8 cellular contexts compared by ENCODE assay signal in genomic region chr9:69412741-69413150, GRCh38.
DNase-seq lines count a peak whose midpoint lies in the region; ATAC-seq, FAIRE-seq and TF ChIP-seq lines count a peak whose summit lies in the region.

No MANE protein-coding gene starts in this region.

- H3K27me3 ChIP-seq in breast epithelium (no peaks in the 10 kb centered on the region), subcutaneous abdominal adipose tissue (ENCODE audit: control insufficient read depth in 5 of 5, insufficient read depth in 4 of 5, low read length in 5 of 5) (no peaks in the 10 kb centered on the region)

- H3K4me3 Mint-ChIP-seq in CD14-positive monocyte = no peak overlapping the region

- peaks cover 11 to 18% (median 13%) of the 10 kb centered on the region in 3 donors for H3K27me3 Mint-ChIP-seq in CD14-positive monocyte (ENCODE audit: low read depth in 3 of 3)

- TF ChIP-seq CTCF in CD14-positive monocyte (IDR thresholded peaks at IDR 0.05) (peak; percentile 26), breast epithelium (IDR thresholded peaks at IDR 0.05) (peak in 2 of 3 donors; percentile 24 to 49), kidney (IDR thresholded peaks at IDR 0.05; ENCODE audit: borderline replicate concordance, extremely low read depth, insufficient read depth) (peak; percentile 54)

- peak overlapping the region in 1 of 2 donors; percentile 46 for H3K9ac ChIP-seq in kidney (ENCODE audit: low read length in 2 of 2)
- no peak overlapping the region for H3K9ac ChIP-seq in subcutaneous abdominal adipose tissue (ENCODE audit: low read length in 5 of 5)

- DNase-seq in CD14-positive monocyte (ENCODE audit: low spot score) (no peak), HuH-7 (ENCODE audit: low spot score) (peak; percentile 85), breast epithelium (ENCODE audit: low spot score in 2 of 2) (no peak), kidney (peak; percentile 86), OCI-M1 (lab: John Stamatoyannopoulos, UW) (no peak), putamen (ENCODE audit: low spot score) (no peak)

- H3K27ac Mint-ChIP-seq in CD14-positive monocyte = no peak overlapping the region

- TF ChIP-seq POLR2A in breast epithelium (IDR thresholded peaks at IDR 0.05) = no peak

- H3K36me3 ChIP-seq in breast epithelium (no peaks in the 10 kb centered on the region), kidney (ENCODE audit: control insufficient read depth in 1 of 2, insufficient read depth in 2 of 2, low read length in 2 of 2) (no peaks in the 10 kb centered on the region), subcutaneous abdominal adipose tissue (ENCODE audit: control insufficient read depth in 5 of 5, insufficient read depth in 5 of 5, low read length in 5 of 5) (no peaks in the 10 kb centered on the region)

- H3K9me3 Mint-ChIP-seq in CD14-positive monocyte = no peaks in the 10 kb centered on the region

- H3K27ac ChIP-seq in breast epithelium (peak overlapping the region; percentile 2 to 5), kidney (ENCODE audit: low read depth in 2 of 2, low read length in 2 of 2) (no peak overlapping the region), subcutaneous abdominal adipose tissue (ENCODE audit: low read depth, low read length) (no peak overlapping the region)

- peak overlapping the region in 1 of 3 donors; percentile 32 for H3K4me3 ChIP-seq in breast epithelium
- H3K4me3 ChIP-seq in kidney (ENCODE audit: low read length in 2 of 2) = peak overlapping the region in 1 of 2 donors; percentile 43
- H3K4me3 ChIP-seq in subcutaneous abdominal adipose tissue (ENCODE audit: low read depth in 1 of 5, low read length in 5 of 5) = peak overlapping the region in 4 of 5 donors; percentile 19 to 48 (median 38)

- no peaks in the 10 kb centered on the region for H3K9me3 ChIP-seq in breast epithelium
- H3K9me3 ChIP-seq in kidney (ENCODE audit: control insufficient read depth in 1 of 2, low read length in 2 of 2) = no peaks in the 10 kb centered on the region
- H3K9me3 ChIP-seq in subcutaneous abdominal adipose tissue (ENCODE audit: control insufficient read depth in 5 of 5, low read length in 5 of 5) = no peaks in the 10 kb centered on the region

- no peaks in the 10 kb centered on the region for H3K4me1 ChIP-seq in breast epithelium
- peaks cover 0 to 3% of the 10 kb centered on the region in 2 donors for H3K4me1 ChIP-seq in kidney (ENCODE audit: control insufficient read depth in 1 of 2, insufficient read depth in 1 of 2, low read depth in 1 of 2, low read length in 2 of 2)
- H3K4me1 ChIP-seq in subcutaneous abdominal adipose tissue (ENCODE audit: control insufficient read depth in 5 of 5, insufficient read depth in 5 of 5, low read length in 5 of 5) = peaks cover 0 to 10% (median 2%) of the 10 kb centered on the region in 5 donors

- no peak for FAIRE-seq in kidney (lab: Jason Lieb, UNC)

- intact Hi-C loops in CD14-positive monocyte (cut with micrococcal nuclease) = no loop called here
- intact Hi-C loops in breast epithelium (cut with DNase I; ENCODE audit: low total_unique reads) = no loop called here
- intact Hi-C loops in kidney (cut with DNase I) = no loop called here

- no peaks in the 10 kb centered on the region for H3K36me3 Mint-ChIP-seq in CD14-positive monocyte

- ATAC-seq in HG02852 (IDR thresholded peaks at IDR 0.05; ENCODE audit: unreplicated experiment) = no peak

- H3K4me1 Mint-ChIP-seq in CD14-positive monocyte = no peaks in the 10 kb centered on the region

Comparison
In these comparisons a context has a peak if more than half of its experiments do, and no peak if none do; other contexts are left out.
1. DNase-seq: peak in HuH-7 (single experiment) and kidney (single experiment); none in CD14-positive monocyte (single experiment), breast epithelium (0 of 2), OCI-M1 (single experiment) and putamen (single experiment).
2. H3K27ac ChIP-seq: peak in breast epithelium (2 of 2); none in kidney (0 of 2) and subcutaneous abdominal adipose tissue (single experiment).
3. Peak in every context shown above with its lines, with median percentiles within 50 percentile points of each other: CTCF ChIP-seq.